In the genomic region with DNA sequence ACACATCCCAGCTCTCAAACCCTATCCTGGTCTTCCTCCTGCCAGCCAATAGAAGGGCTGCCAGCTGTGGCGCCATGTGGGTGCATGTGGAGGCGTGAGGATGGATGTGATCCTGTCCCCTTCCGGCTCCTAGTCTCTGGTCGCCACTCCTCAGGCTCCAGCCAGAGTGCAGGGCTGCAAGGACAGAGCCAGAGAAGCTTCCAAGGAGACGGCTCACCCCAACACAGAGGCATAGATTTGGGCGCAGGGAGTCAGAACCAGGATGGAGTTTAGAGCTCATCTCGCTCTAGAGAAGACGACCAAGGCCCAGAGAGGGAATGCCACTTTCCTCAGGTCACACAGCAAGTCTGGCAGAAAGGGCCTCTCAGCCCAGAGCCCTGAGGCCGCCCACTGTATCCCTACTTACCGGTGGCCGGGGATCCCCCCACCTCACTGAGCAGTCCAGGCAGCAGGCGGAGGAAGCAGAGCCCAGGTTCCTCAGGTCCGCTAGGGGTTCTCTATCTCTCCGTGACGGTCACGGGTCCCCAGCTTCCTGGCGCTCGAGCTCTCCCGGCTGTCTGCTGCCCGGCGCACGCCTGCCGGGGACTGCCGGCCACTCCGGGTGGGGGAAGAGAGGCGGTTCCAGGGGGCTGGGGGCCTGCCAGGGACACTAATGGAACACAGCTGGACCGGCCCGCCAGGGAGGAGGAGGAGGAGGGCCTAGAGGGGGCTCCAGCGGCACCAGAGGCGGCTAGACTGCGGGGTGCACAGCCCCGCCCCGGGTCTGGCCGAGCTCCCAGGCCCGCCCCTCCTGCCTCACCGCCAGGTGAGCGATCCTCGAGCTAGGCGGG, we compare ENCODE assay signal across 8 cellular contexts. TPM values are rescaled to one million over a fixed set of nuclear protein-coding genes. Genes with fewer than 3 reads are reported as not detected.
DNase-seq lines count a peak whose midpoint lies in the region; ATAC-seq and TF ChIP-seq lines count a peak whose summit lies in the region.

A gene (minus strand): TSS at position 587 of the 830 bp plus-strand sequence. CDS start 1,824 bp downstream, outside the sequence.

- H3K36me3 ChIP-seq in endodermal cell (ENCODE audit: control insufficient read depth, insufficient read depth, low read length) (no peaks in the 10 kb centered on the region), lung (ENCODE audit: control insufficient read depth in 2 of 2, insufficient read depth in 2 of 2, low read length in 2 of 2) (no peaks in the 10 kb centered on the region), tibial artery (peaks cover 0 to 10% (median 0%) of the 10 kb centered on the region in 3 donors)

- peaks cover 11% of the 10 kb centered on the region for H3K4me1 ChIP-seq in endodermal cell (ENCODE audit: control insufficient read depth, insufficient read depth, low read length)
- H3K4me1 ChIP-seq in lung (ENCODE audit: control insufficient read depth in 2 of 2, insufficient read depth in 2 of 2, low read length in 2 of 2): peaks cover 0 to 6% of the 10 kb centered on the region in 2 donors
- H3K4me1 ChIP-seq in tibial artery: peaks cover 4 to 81% (median 65%) of the 10 kb centered on the region in 4 donors

- WGBS in endodermal cell (ENCODE audit: insufficient coverage in 1 of 2, insufficient read length in 1 of 2), 2 experiments: 52 to 70% methylated on average over 17 to 39 of the region's 39 CpGs
- WGBS in lung, 2 donors: 19 to 22% methylated on average over 30 to 39 of the region's 39 CpGs

- peak within 1 kb of the TSS; percentile 52 for H3K4me3 Mint-ChIP-seq in endodermal cell

- H3K27me3 ChIP-seq in endodermal cell (ENCODE audit: control insufficient read depth, insufficient read depth, low read length, poor library complexity, severe bottlenecking) (peaks cover 12% of the 10 kb centered on the region), lung (ENCODE audit: control insufficient read depth, insufficient read depth) (no peaks in the 10 kb centered on the region), tibial artery (no peaks in the 10 kb centered on the region)

- peak within 1 kb of the TSS; percentile 37 for H3K27ac Mint-ChIP-seq in endodermal cell

- H3K4me1 Mint-ChIP-seq in endodermal cell: peaks cover 12% of the 10 kb centered on the region

- TF ChIP-seq CTCF in AG10803 (conservative IDR thresholded peaks at IDR 0.05; ENCODE audit: low read length) (no peak; the same call in 1 of the 2 replicates), LNCaP clone FGC (IDR thresholded peaks at IDR 0.05; ENCODE audit: control insufficient read depth, extremely low read depth, insufficient read depth) (no peak), endodermal cell (conservative IDR thresholded peaks at IDR 0.05) (no peak), lung (IDR thresholded peaks at IDR 0.05; ENCODE audit: control extremely low read depth, extremely low read depth) (no peak), tibial artery (IDR thresholded peaks at IDR 0.05) (no peak)

- H3K27me3 Mint-ChIP-seq in endodermal cell (ENCODE audit: insufficient read depth): peaks cover 14% of the 10 kb centered on the region

- no peaks in the 10 kb centered on the region for H3K9me3 Mint-ChIP-seq in endodermal cell

- H3K4me3 ChIP-seq in AG10803 (ENCODE audit: low read length): peak within 1 kb of the TSS; percentile 93
- H3K4me3 ChIP-seq in LNCaP clone FGC (ENCODE audit: low read depth, low read length): peak within 1 kb of the TSS; percentile 19; the same call in 1 of the 2 replicates
- peak within 1 kb of the TSS; percentile 33 for H3K4me3 ChIP-seq in endodermal cell (ENCODE audit: low read length)
- H3K4me3 ChIP-seq in lung: no peak within 1 kb of the TSS
- peak within 1 kb of the TSS; percentile 54 to 62 for H3K4me3 ChIP-seq in tibial artery

- H3K36me3 Mint-ChIP-seq in endodermal cell (ENCODE audit: low read depth): no peaks in the 10 kb centered on the region

- ATAC-seq in lung (ENCODE audit: insufficient read depth, low FRiP score) (no peak), HG03521 (IDR thresholded peaks at IDR 0.05; ENCODE audit: unreplicated experiment) (no peak)

- intact Hi-C loops in tibial artery (cut with DNase I; ENCODE audit: low total_unique reads): no loop called here

- H3K9me3 ChIP-seq in endodermal cell (ENCODE audit: control insufficient read depth, low read length) (no peaks in the 10 kb centered on the region), lung (ENCODE audit: control insufficient read depth in 2 of 2, insufficient read depth in 1 of 2, low read length in 1 of 2) (peaks cover 0 to 2% of the 10 kb centered on the region in 2 donors), tibial artery (no peaks in the 10 kb centered on the region)

- H3K27ac ChIP-seq in endodermal cell (ENCODE audit: low read depth, low read length): no peak within 1 kb of the TSS
- H3K27ac ChIP-seq in lung (ENCODE audit: low read depth in 1 of 2, low read length in 1 of 2): peak within 1 kb of the TSS in 1 of 2 donors; percentile 54
- H3K27ac ChIP-seq in tibial artery: peak within 1 kb of the TSS; percentile 83

- DNase-seq in AG10803 (ENCODE audit: low read depth) (peak; percentile 80), LNCaP clone FGC (ENCODE audit: low read depth) (no peak), endodermal cell (peak; percentile 85), lung (ENCODE audit: low spot score) (peak; percentile 51), tibial artery (peak; percentile 85 to 94), middle frontal gyrus (ENCODE audit: extremely low spot score, low spot score) (no peak), ecto neural progenitor cell (ENCODE audit: low spot score) (no peak)

- no peak within 1 kb of the TSS for H3K9ac ChIP-seq in endodermal cell (ENCODE audit: extremely low read depth, low read length, poor library complexity, severe bottlenecking)

RNA-seq across cellular contexts. Expression of the gene that starts here (rescaled TPM):
- total RNA-seq in endodermal cell (1 to 10 TPM; 7.4 to 9.9 TPM), lung (10 to 100 TPM; 63.0 to 83.2 TPM)
- polyA plus RNA-seq in endodermal cell (2013, experiment 1 of 2): 3.6 TPM
- polyA plus RNA-seq in endodermal cell (2013, experiment 2 of 2): 2.7 TPM
- 10 to 100 TPM; 16.5 to 23.7 TPM for polyA plus RNA-seq in lung

Comparison
In these comparisons a context has a peak if more than half of its experiments do, and no peak if none do; other contexts are left out.
1. RNA of the gene that starts here (total RNA-seq): 63.0 to 83.2 TPM in lung; 7.4 to 9.9 TPM in endodermal cell; every median in the first group is over 4 times any median in the second.
2. DNase-seq: peak in AG10803 (single experiment), endodermal cell (single experiment), lung (single experiment) and tibial artery (2 of 2); none in LNCaP clone FGC (single experiment), middle frontal gyrus (single experiment) and ecto neural progenitor cell (single experiment).